ENCODE assay signal across 1 cellular context in genomic region chr19:20359933-20360720, GRCh38.
TF ChIP-seq lines count a peak whose summit lies in the region.

No MANE protein-coding gene starts in this region.

TF ChIP-seq in GM23338, 12 proteins besides CTCF, POLR2A, EP300 and RAD21 (continued from another document):
- TF ChIP-seq ETS1 (IDR thresholded peaks at IDR 0.05) (no peak), POLR2AphosphoS5 (IDR thresholded peaks at IDR 0.05; ENCODE audit: low read depth) (no peak)
